ENCODE assay signal across 8 cellular contexts in genomic region chr4:9703391-9703790, GRCh38.
DNase-seq lines count a peak whose midpoint lies in the region; ATAC-seq and TF ChIP-seq lines count a peak whose summit lies in the region.

No MANE protein-coding gene starts in this region.

- no peaks in the 10 kb centered on the region for H3F3A ChIP-seq in SU-DHL-6 (ENCODE audit: insufficient read depth)

- H3K27me3 ChIP-seq in MG63 (no peaks in the 10 kb centered on the region), SU-DHL-6 (ENCODE audit: low read length) (no peaks in the 10 kb centered on the region)

- H3K9me3 ChIP-seq in MG63 = no peaks in the 10 kb centered on the region
- no peaks in the 10 kb centered on the region for H3K9me3 ChIP-seq in SU-DHL-6 (ENCODE audit: insufficient read depth, low read length)

- H3K4me3 ChIP-seq in MG63 = no peak overlapping the region
- H3K4me3 ChIP-seq in SU-DHL-6 (ENCODE audit: insufficient read depth, low read length, poor library complexity, severe bottlenecking) = no peak overlapping the region
- no peak overlapping the region for H3K4me3 ChIP-seq in astrocyte of the cerebellum (ENCODE audit: low read depth, low read length)

- ATAC-seq in GM19455 (IDR thresholded peaks at IDR 0.05; ENCODE audit: unreplicated experiment) = no peak
- no peak for ATAC-seq in GM21526 (IDR thresholded peaks at IDR 0.05; ENCODE audit: low FRiP score, unreplicated experiment)

- no peak overlapping the region for H3K4me2 ChIP-seq in SU-DHL-6 (ENCODE audit: low read depth, low read length, poor library complexity, severe bottlenecking)

- H4K20me1 ChIP-seq in SU-DHL-6 (ENCODE audit: low read depth, low read length) = no peaks in the 10 kb centered on the region

- H3K36me3 ChIP-seq in MG63 (no peaks in the 10 kb centered on the region), SU-DHL-6 (ENCODE audit: low read length) (no peaks in the 10 kb centered on the region)

- H3K27ac ChIP-seq in SU-DHL-6 (ENCODE audit: low read depth, low read length) = no peak overlapping the region

- no peak overlapping the region for H3K9ac ChIP-seq in SU-DHL-6 (ENCODE audit: low read length)

- no peaks in the 10 kb centered on the region for H3K9me2 ChIP-seq in SU-DHL-6 (replicated peaks; ENCODE audit: insufficient read depth, low read length)

- CTCF ChIA-PET in GM10248 (lab: Yijun Ruan, JAX) = interaction anchor here (0.7 to 6.0 kb wide), 16 partner anchors 8 to 846 kb away, joined by 3 to 76 read pairs (median 4); no protein-coding TSS in a partner anchor

- in situ Hi-C loops in astrocyte of the cerebellum (cut with HindIII; ENCODE audit: low sequenced_read_pairs) = no loop called here

- TF ChIP-seq CTCF in GM10248 (IDR thresholded peaks at IDR 0.05; ENCODE audit: control extremely low read depth, extremely low read depth, low read depth, missing control alignments) (peak; percentile 84), SU-DHL-6 (IDR thresholded peaks at IDR 0.05; ENCODE audit: insufficient read depth, low read length, poor library complexity, severe bottlenecking) (peak; percentile 37), astrocyte of the cerebellum (IDR thresholded peaks at IDR 0.05; ENCODE audit: low read depth, low read length, missing control alignments) (peak; percentile 45)

- peak; percentile 58 for DNase-seq in GM10248 (ENCODE audit: extremely low spot score)
- DNase-seq in MG63 = peak; percentile 26
- DNase-seq in astrocyte of the cerebellum (ENCODE audit: low read depth) = no peak
- peak; percentile 57 for DNase-seq in kidney tubule cell (ENCODE audit: low spot score)
- DNase-seq in stimulated activated CD4-positive, alpha-beta T cell treated with anti-CD3 and anti-CD28 coated beads, TNF-alpha, amount 100 ng/mL, for 1 hour (ENCODE audit: low read depth in 3 of 3, low spot score in 1 of 3) = peak; percentile 21 to 45 (median 22)

- no peaks in the 10 kb centered on the region for H3K79me2 ChIP-seq in SU-DHL-6 (ENCODE audit: insufficient read depth, low read length)

- H2AFZ ChIP-seq in SU-DHL-6 (ENCODE audit: low read depth, low read length, severe bottlenecking) = no peak overlapping the region

- POLR2A ChIA-PET in GM10248 (lab: Yijun Ruan, JAX) = no interaction called here
